Comparison of ENCODE assay signal across 3 cellular contexts in genomic region chr20:21243811-21244210, GRCh38.
"Had no signal": no experiment of that assay in that cellular context is flagged by ENCODE, and none has a peak within 500 bp of the region (broad histone marks: within the 10 kb centered on the region; RNA-seq: fewer than 3 reads in every experiment).

No MANE protein-coding gene starts in this region.

- ATAC-seq: GM12878 had no signal

- DNase-seq: GDM1, GF-D8 had no signal

- H3K4me3 ChIP-seq: GM12878 had no signal
